In the genomic region with DNA sequence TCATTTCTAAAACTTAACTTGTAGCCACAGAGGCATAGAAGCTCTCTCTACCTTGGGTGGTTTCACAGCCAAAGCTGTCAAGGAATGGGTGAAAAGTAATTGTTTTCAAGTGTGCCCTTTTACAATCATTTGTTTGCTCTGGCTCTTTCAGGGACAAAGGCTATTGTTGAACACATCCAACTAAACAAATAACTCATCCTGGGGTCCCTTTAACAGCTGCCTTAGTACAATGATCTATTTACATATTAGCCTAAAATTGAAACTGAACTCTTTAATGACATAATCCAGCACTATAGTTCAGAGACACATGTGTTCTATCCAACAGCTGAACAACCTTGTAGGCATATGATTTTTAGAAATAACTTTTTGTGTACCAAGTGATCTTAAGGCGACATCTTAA, we compare ENCODE assay signal across 15 cellular contexts. TPM values are rescaled to one million over a fixed set of nuclear protein-coding genes. Genes with fewer than 3 reads are reported as not detected.
A peak's percentile ranks its signal among the peaks of the same experiment; 100 is the strongest.
DNase-seq lines count a peak whose midpoint lies in the region; ATAC-seq and TF ChIP-seq lines count a peak whose summit lies in the region.
"Had no signal": no experiment of that assay in that cellular context is flagged by ENCODE, and none has a peak within 500 bp of the region (broad histone marks: within the 10 kb centered on the region; RNA-seq: fewer than 3 reads in every experiment).

No MANE protein-coding gene starts in this region.

- H3F3A ChIP-seq in Loucy (ENCODE audit: low read depth) = no peaks in the 10 kb centered on the region
- H3F3A ChIP-seq in smooth muscle cell (ENCODE audit: low read depth) = no peaks in the 10 kb centered on the region

- H3K79me2 ChIP-seq in Loucy (ENCODE audit: insufficient read depth, low read length) (peaks cover 98% of the 10 kb centered on the region), smooth muscle cell (ENCODE audit: low read depth) (no peaks in the 10 kb centered on the region)

- intact Hi-C loops in dorsolateral prefrontal cortex (cut with DNase I) = loop anchor here in 1 of 2 donors (5.0 to 10.0 kb wide), 2 partner anchors 65 to 108 kb away; no protein-coding TSS in a partner anchor

- H3K9me3 ChIP-seq in Loucy (ENCODE audit: insufficient read depth, low read depth, low read length) (no peaks in the 10 kb centered on the region), smooth muscle cell (replicated peaks; ENCODE audit: low read depth) (no peaks in the 10 kb centered on the region), BE2C (no peaks in the 10 kb centered on the region)
- H3K9me3 ChIP-seq: heart right ventricle, neutrophil, spleen had no signal

- no peak for ATAC-seq in HG02571 (IDR thresholded peaks at IDR 0.05; ENCODE audit: unreplicated experiment)
- ATAC-seq: activated T-cell treated with anti-CD3 and anti-CD28 coated beads, Interleukin-2, amount 50 U/mL, for 72 hours; heart right ventricle; left ventricle myocardium superior had no signal

- H2AFZ ChIP-seq in Loucy (ENCODE audit: low read length) (no peak overlapping the region), smooth muscle cell (ENCODE audit: low read depth) (no peak overlapping the region)

- H3K27me3 ChIP-seq in Loucy (ENCODE audit: insufficient read depth, low read length, poor library complexity, severe bottlenecking) = peaks cover 8% of the 10 kb centered on the region
- H3K27me3 ChIP-seq in dorsolateral prefrontal cortex = peaks cover 0 to 43% (median 11%) of the 10 kb centered on the region in 45 donors
- peaks cover 55% of the 10 kb centered on the region for H3K27me3 ChIP-seq in smooth muscle cell (ENCODE audit: low read depth)
- peaks cover 37% of the 10 kb centered on the region for H3K27me3 ChIP-seq in BE2C

- H4K20me1 ChIP-seq in Loucy (ENCODE audit: insufficient read depth, low read length, poor library complexity, severe bottlenecking) = peaks cover 17% of the 10 kb centered on the region
- no peaks in the 10 kb centered on the region for H4K20me1 ChIP-seq in smooth muscle cell (ENCODE audit: low read depth)

- TF ChIP-seq CTCF in Loucy (conservative IDR thresholded peaks at IDR 0.05; ENCODE audit: low read length) = no peak
- peak in 2 of 56 donors; percentile 10 to 13 for TF ChIP-seq CTCF in dorsolateral prefrontal cortex (IDR thresholded peaks at IDR 0.05 in 54 of 56, conservative IDR thresholded peaks at IDR 0.05 in 2 of 56; ENCODE audit: low read depth in 1 of 56, partially characterized antibody in 56 of 56)
- no peak for TF ChIP-seq CTCF in smooth muscle cell (IDR thresholded peaks at IDR 0.05; ENCODE audit: borderline replicate concordance, insufficient read depth, poor library complexity, severe bottlenecking)
- TF ChIP-seq CTCF in BE2C (IDR thresholded peaks at IDR 0.05; ENCODE audit: low read depth, low read length) = no peak

- H3K4me2 ChIP-seq in Loucy (ENCODE audit: low read depth, low read length, poor library complexity, severe bottlenecking) (peak overlapping the region; percentile 92), smooth muscle cell (no peak overlapping the region)

- H3K27ac ChIP-seq in dorsolateral prefrontal cortex = peak overlapping the region; percentile 40 to 98 (median 88)
- H3K27ac ChIP-seq in smooth muscle cell (ENCODE audit: low read depth) = no peak overlapping the region
- H3K27ac ChIP-seq: heart right ventricle, neutrophil, spleen had no signal

- no peaks in the 10 kb centered on the region for H3K9me2 ChIP-seq in Loucy (replicated peaks; ENCODE audit: low read depth, low read length)

- WGBS in smooth muscle cell (ENCODE audit: low lambda C conversion rate) = 92% methylated on average over 1 of the region's 1 CpG

- DNase-seq in NCI-H526 treated with DMSO at 0.1 percent for 48 hours (lab: John Stamatoyannopoulos, UW) (peak; percentile 53), dorsolateral prefrontal cortex (no peak), smooth muscle cell (lab: John Stamatoyannopoulos, UW; ENCODE audit: unreplicated experiment) (no peak), BE2C (no peak), EL (no peak)
- DNase-seq: activated CD4-positive, CD25-positive, alpha-beta regulatory T cell; activated T-cell treated with anti-CD3 and anti-CD28 coated beads, Interleukin-2, amount 50 U/mL, for 72 hours; CD4-positive, alpha-beta T cell; heart right ventricle; left ventricle myocardium superior; NCI-H2227 treated with DMSO at 0.1 percent for 48 hours; spleen had no signal

- H3K4me3 ChIP-seq in Loucy (ENCODE audit: low read length, poor library complexity, severe bottlenecking) = peak overlapping the region; percentile 84
- peak overlapping the region in 51 of 59 donors; percentile 2 to 85 (median 66) for H3K4me3 ChIP-seq in dorsolateral prefrontal cortex
- peak overlapping the region; percentile 65 for H3K4me3 ChIP-seq in smooth muscle cell
- no peak overlapping the region for H3K4me3 ChIP-seq in BE2C (ENCODE audit: low read depth, low read length)
- H3K4me3 ChIP-seq: heart right ventricle, spleen had no signal

- H3K36me3 ChIP-seq in Loucy (ENCODE audit: insufficient read depth, low read length) (peaks cover 28% of the 10 kb centered on the region), smooth muscle cell (ENCODE audit: low read depth) (no peaks in the 10 kb centered on the region), BE2C (no peaks in the 10 kb centered on the region)
- H3K36me3 ChIP-seq: heart right ventricle, neutrophil, spleen had no signal

- peak overlapping the region; percentile 100 for H3K9ac ChIP-seq in Loucy (ENCODE audit: low read depth, low read length, poor library complexity, severe bottlenecking)
- H3K9ac ChIP-seq in smooth muscle cell (ENCODE audit: low read depth) = no peak overlapping the region

- H3K4me1 ChIP-seq in Loucy (ENCODE audit: insufficient read depth, low read length, poor library complexity, severe bottlenecking) (peaks cover 47% of the 10 kb centered on the region), smooth muscle cell (ENCODE audit: low read depth) (peaks cover 16% of the 10 kb centered on the region), BE2C (no peaks in the 10 kb centered on the region)

RNA-seq across cellular contexts. Expression of a gene that starts 3.7 kb away (rescaled TPM):
- total RNA-seq in dorsolateral prefrontal cortex = 100 to 1,000 TPM in 7 of 120 experiments, 10 to 100 TPM in 110, 1 to 10 TPM in 3; 6.0 to 200 (median 41.1) TPM
- total RNA-seq in smooth muscle cell = 0.63 and 0.67 TPM in 2 replicates
- 0.96 and 2.4 TPM in 2 replicates for polyA plus RNA-seq in smooth muscle cell
- 0.45 TPM for polyA plus RNA-seq in BE2C (2012; ENCODE audit: insufficient read depth, insufficient read length, low read depth)
- total RNA-seq: CD4-positive, alpha-beta T cell; left ventricle myocardium superior; spleen had no signal
- polyA plus RNA-seq: spleen had no signal
